In the genomic region with DNA sequence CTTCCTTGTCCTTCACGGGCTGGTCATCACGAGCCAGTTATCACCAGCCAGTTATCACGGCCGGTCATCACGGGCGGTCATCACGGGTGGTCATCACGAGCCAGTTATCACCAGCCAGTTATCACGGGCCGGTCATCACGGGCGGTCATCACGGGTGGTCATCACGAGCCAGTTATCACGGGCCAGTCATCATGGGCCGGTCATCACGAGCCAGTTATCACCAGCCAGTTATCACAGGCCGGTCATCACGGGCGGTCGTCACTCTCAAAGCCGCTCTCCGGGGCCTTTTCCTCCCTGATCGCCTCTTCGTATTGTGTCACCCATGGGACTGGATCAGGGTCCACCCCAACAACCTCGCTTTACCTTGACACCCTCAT, we compare ENCODE assay signal across 15 cellular contexts. TPM values are rescaled to one million over a fixed set of nuclear protein-coding genes. Genes with fewer than 3 reads are reported as not detected.
A peak's percentile ranks its signal among the peaks of the same experiment; 100 is the strongest.
DNase-seq lines count a peak whose midpoint lies in the region; ATAC-seq and TF ChIP-seq lines count a peak whose summit lies in the region.
"Had no signal": no experiment of that assay in that cellular context is flagged by ENCODE, and none has a peak within 500 bp of the region (broad histone marks: within the 10 kb centered on the region; RNA-seq: fewer than 3 reads in every experiment).

No MANE protein-coding gene starts in this region.

- no peak for DNase-seq in activated T-cell treated with anti-CD3 and anti-CD28 coated beads, Interleukin-2, amount 50 U/mL, for 24 hours
- DNase-seq in activated T-cell treated with anti-CD3 and anti-CD28 coated beads for 4 hours, result no peak
- no peak for DNase-seq in central memory CD8-positive, alpha-beta T cell (ENCODE audit: low spot score in 2 of 2)
- DNase-seq in stimulated activated effector memory CD8-positive, alpha-beta T cell treated with anti-CD3 and anti-CD28 coated beads, Interleukin-12 subunit alpha, Interleukin-12 subunit beta, amount 100 ng/mL, for 72 hours (ENCODE audit: low spot score in 2 of 2), result no peak
- no peak for DNase-seq in GM03348 (ENCODE audit: low spot score)
- no peak for DNase-seq in NCI-H82 treated with DMSO at 0.1 percent for 48 hours (lab: John Stamatoyannopoulos, UW; ENCODE audit: unreplicated experiment)
- DNase-seq: ACHN, COR-L47, KBM-7, NCI-H1092 treated with DMSO at 0.1 percent for 48 hours, NCI-H774, upper lobe of right lung had no signal

- H3K4me1 Mint-ChIP-seq in activated T-cell treated with anti-CD3 and anti-CD28 coated beads, Interleukin-2, amount 50 U/mL, for 24 hours (ENCODE audit: low read depth), result peaks cover 32% of the 10 kb centered on the region
- H3K4me1 Mint-ChIP-seq in IgD-negative memory B cell, result peaks cover 5 to 28% (median 19%) of the 10 kb centered on the region in 3 donors
- H3K4me1 Mint-ChIP-seq in central memory CD8-positive, alpha-beta T cell, result peaks cover 32% of the 10 kb centered on the region
- peaks cover 41% of the 10 kb centered on the region for H3K4me1 Mint-ChIP-seq in stimulated activated effector memory CD8-positive, alpha-beta T cell treated with anti-CD3 and anti-CD28 coated beads, Interleukin-12 subunit alpha, Interleukin-12 subunit beta, amount 100 ng/mL, for 72 hours

- no peaks in the 10 kb centered on the region for H3K36me3 Mint-ChIP-seq in activated T-cell treated with anti-CD3 and anti-CD28 coated beads, Interleukin-2, amount 50 U/mL, for 24 hours (ENCODE audit: low read depth)
- no peaks in the 10 kb centered on the region for H3K36me3 Mint-ChIP-seq in IgD-negative memory B cell
- H3K36me3 Mint-ChIP-seq in central memory CD8-positive, alpha-beta T cell (ENCODE audit: insufficient read depth), result peaks cover 19% of the 10 kb centered on the region
- peaks cover 10% of the 10 kb centered on the region for H3K36me3 Mint-ChIP-seq in stimulated activated effector memory CD8-positive, alpha-beta T cell treated with anti-CD3 and anti-CD28 coated beads, Interleukin-12 subunit alpha, Interleukin-12 subunit beta, amount 100 ng/mL, for 72 hours

- peak overlapping the region; percentile 56 for H3K27ac Mint-ChIP-seq in activated T-cell treated with anti-CD3 and anti-CD28 coated beads, Interleukin-2, amount 50 U/mL, for 24 hours
- H3K27ac Mint-ChIP-seq in IgD-negative memory B cell, result peak overlapping the region; percentile 72 to 90 (median 88)
- H3K27ac Mint-ChIP-seq in central memory CD8-positive, alpha-beta T cell (ENCODE audit: low read depth), result peak overlapping the region; percentile 67
- H3K27ac Mint-ChIP-seq in stimulated activated effector memory CD8-positive, alpha-beta T cell treated with anti-CD3 and anti-CD28 coated beads, Interleukin-12 subunit alpha, Interleukin-12 subunit beta, amount 100 ng/mL, for 72 hours, result peak overlapping the region; percentile 79

- no peak overlapping the region for H3K4me3 Mint-ChIP-seq in activated T-cell treated with anti-CD3 and anti-CD28 coated beads, Interleukin-2, amount 50 U/mL, for 24 hours
- H3K4me3 Mint-ChIP-seq in IgD-negative memory B cell, result peak overlapping the region in 2 of 4 donors; percentile 72
- H3K4me3 Mint-ChIP-seq in central memory CD8-positive, alpha-beta T cell, result peak overlapping the region; percentile 78
- peak overlapping the region; percentile 49 for H3K4me3 Mint-ChIP-seq in stimulated activated effector memory CD8-positive, alpha-beta T cell treated with anti-CD3 and anti-CD28 coated beads, Interleukin-12 subunit alpha, Interleukin-12 subunit beta, amount 100 ng/mL, for 72 hours

- no peaks in the 10 kb centered on the region for H3K9me3 Mint-ChIP-seq in activated T-cell treated with anti-CD3 and anti-CD28 coated beads, Interleukin-2, amount 50 U/mL, for 24 hours
- no peaks in the 10 kb centered on the region for H3K9me3 Mint-ChIP-seq in IgD-negative memory B cell
- H3K9me3 Mint-ChIP-seq in central memory CD8-positive, alpha-beta T cell, result no peaks in the 10 kb centered on the region
- no peaks in the 10 kb centered on the region for H3K9me3 Mint-ChIP-seq in stimulated activated effector memory CD8-positive, alpha-beta T cell treated with anti-CD3 and anti-CD28 coated beads, Interleukin-12 subunit alpha, Interleukin-12 subunit beta, amount 100 ng/mL, for 72 hours

- no peak for ATAC-seq in central memory CD8-positive, alpha-beta T cell (replicated peaks; ENCODE audit: extremely low read depth, poor library complexity, severe bottlenecking)
- no peak for ATAC-seq in stimulated activated effector memory CD8-positive, alpha-beta T cell treated with anti-CD3 and anti-CD28 coated beads, Interleukin-12 subunit alpha, Interleukin-12 subunit beta, amount 100 ng/mL, for 72 hours
- no peak for ATAC-seq in SK-N-SH treated with all-trans-retinoic acid at 6 μM for 48 hours
- ATAC-seq: left lobe of liver had no signal

- no peaks in the 10 kb centered on the region for H3K27me3 Mint-ChIP-seq in activated T-cell treated with anti-CD3 and anti-CD28 coated beads, Interleukin-2, amount 50 U/mL, for 24 hours
- peaks cover 11% of the 10 kb centered on the region for H3K27me3 Mint-ChIP-seq in IgD-negative memory B cell
- H3K27me3 Mint-ChIP-seq in central memory CD8-positive, alpha-beta T cell, result no peaks in the 10 kb centered on the region

TF ChIP-seq in SK-N-SH treated with all-trans-retinoic acid at 6 μM for 48 hours, 23 proteins besides CTCF, POLR2A, EP300 and RAD21:
- TF ChIP-seq ZC3H10 (CRISPR knock-in tag; IDR thresholded peaks at IDR 0.05), result no peak
- TF ChIP-seq TCF4 (CRISPR knock-in tag; IDR thresholded peaks at IDR 0.05; ENCODE audit: borderline replicate concordance), result no peak

RNA-seq across cellular contexts. Expression of a gene that starts 13.9 kb away (rescaled TPM):
- polyA plus RNA-seq in IgD-negative memory B cell, result 6.8 TPM
